19 cellular contexts compared by ENCODE assay signal in the genomic region with DNA sequence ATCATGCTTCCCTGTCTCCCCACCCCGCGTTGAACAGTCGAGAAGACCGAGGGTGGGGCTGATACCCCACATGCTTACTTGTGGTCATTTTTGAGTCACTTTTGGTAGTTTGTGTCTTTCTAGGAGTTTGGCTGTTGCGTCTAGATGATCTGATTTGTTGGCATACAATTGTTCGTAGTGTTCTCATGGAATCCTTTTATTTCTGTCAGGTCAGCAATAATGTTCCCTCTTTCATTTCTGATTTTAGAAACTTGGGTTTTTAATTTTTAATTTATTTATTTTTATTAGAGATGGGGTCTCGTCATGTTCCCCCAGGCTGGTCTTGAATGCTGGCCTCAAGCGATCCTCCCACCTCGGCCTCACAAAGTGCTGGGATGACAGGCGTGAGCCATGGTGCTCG. TPM values are rescaled to one million over a fixed set of nuclear protein-coding genes. Genes with fewer than 3 reads are reported as not detected.
"Had no signal": no experiment of that assay in that cellular context is flagged by ENCODE, and none has a peak within 500 bp of the region (broad histone marks: within the 10 kb centered on the region; RNA-seq: fewer than 3 reads in every experiment).

No MANE protein-coding gene starts in this region.

- H3K9me3 Mint-ChIP-seq: activated naive CD4-positive, alpha-beta T cell treated with anti-CD3 and anti-CD28 coated beads, Interleukin-2, amount 50 U/mL, for 72 hours; activated T-cell treated with anti-CD3 and anti-CD28 coated beads, Interleukin-2, amount 50 U/mL, for 72 hours; dendritic cell treated with granulocyte-macrophage colony-stimulating factor and Interleukin-4, amounts not matched to agents 40 ng/mL and 50 ng/mL, for 4 days; naive B cell; stimulated activated naive CD8-positive, alpha-beta T cell treated with anti-CD3 and anti-CD28 coated beads, Interleukin-15, amount 100 ng/mL, for 72 hours; type B pancreatic cell had no signal

- H3K4me3 Mint-ChIP-seq: dendritic cell treated with granulocyte-macrophage colony-stimulating factor and Interleukin-4, amounts not matched to agents 40 ng/mL and 50 ng/mL, for 4 days; stimulated activated naive CD8-positive, alpha-beta T cell treated with anti-CD3 and anti-CD28 coated beads, Interleukin-15, amount 100 ng/mL, for 72 hours; type B pancreatic cell had no signal

- H3K27ac ChIP-seq: adrenal gland, gastroesophageal sphincter, heart right ventricle, prostate gland, VCaP had no signal

- H3K27ac Mint-ChIP-seq: dendritic cell treated with granulocyte-macrophage colony-stimulating factor and Interleukin-4, amounts not matched to agents 40 ng/mL and 50 ng/mL, for 4 days; type B pancreatic cell had no signal

- H3K27me3 Mint-ChIP-seq: naive B cell, type B pancreatic cell had no signal

- ATAC-seq: esophagus mucosa, gastroesophageal sphincter, heart right ventricle, mucosa of descending colon, right cardiac atrium had no signal

- H3K36me3 Mint-ChIP-seq: activated naive CD4-positive, alpha-beta T cell treated with anti-CD3 and anti-CD28 coated beads, Interleukin-2, amount 50 U/mL, for 72 hours; type B pancreatic cell had no signal

- H3K9me3 ChIP-seq: adrenal gland, gastroesophageal sphincter, heart right ventricle, mucosa of descending colon, prostate gland had no signal

- DNase-seq: activated CD4-positive, CD25-positive, alpha-beta regulatory T cell treated with anti-CD3 and anti-CD28 coated beads, Interleukin-2, amount 50 U/mL, for 72 hours; activated T-cell treated with anti-CD3 and anti-CD28 coated beads, Interleukin-2, amount 50 U/mL, for 72 hours; adrenal gland; effector CD8-positive, alpha-beta T cell; heart right ventricle; mesenchymal stem cell; naive B cell; stimulated activated naive CD8-positive, alpha-beta T cell treated with anti-CD3 and anti-CD28 coated beads, Interleukin-15, amount 100 ng/mL, for 72 hours had no signal

- H3K4me3 ChIP-seq: adrenal gland, gastroesophageal sphincter, heart right ventricle, mucosa of descending colon, prostate gland had no signal

- H3K36me3 ChIP-seq: prostate gland had no signal

- FAIRE-seq: astrocyte had no signal

- H3K27me3 ChIP-seq: adrenal gland, gastroesophageal sphincter, heart right ventricle had no signal

RNA-seq across cellular contexts. Expression of gene HTRA3, which starts 39.5 kb away (rescaled TPM):
- total RNA-seq: activated CD8-positive, alpha-beta memory T cell treated with anti-CD3 and anti-CD28 coated beads for 36 hours; activated naive CD4-positive, alpha-beta T cell treated with anti-CD3 and anti-CD28 coated beads, Interleukin-2, amount 50 U/mL, for 72 hours; activated T-cell treated with anti-CD3 and anti-CD28 coated beads, Interleukin-2, amount 50 U/mL, for 72 hours had no signal
